ENCODE assay signal across 8 cellular contexts in genomic region chr5:16616536-16617271, GRCh38. TPM values are rescaled to one million over a fixed set of nuclear protein-coding genes. Genes with fewer than 3 reads are reported as not detected.
DNase-seq lines count a peak whose midpoint lies in the region; ATAC-seq, FAIRE-seq and TF ChIP-seq lines count a peak whose summit lies in the region.

RETREG1 (minus strand) TSS chr5:16616997; CDS start chr5:16616971, 26 bp downstream.

- peaks cover 24% of the 10 kb centered on the region for H3K27me3 Mint-ChIP-seq in WTC11 (ENCODE audit: low read depth)

- POLR2A ChIA-PET in WTC11 (lab: Charles Lee) = no interaction called here

- H3K36me3 ChIP-seq in bronchial epithelial cell (ENCODE audit: control insufficient read depth, insufficient read depth, low read length) = no peaks in the 10 kb centered on the region

- FAIRE-seq in bronchial epithelial cell (lab: Jason Lieb, UNC) = no peak

- H3K27me3 ChIP-seq in bronchial epithelial cell (ENCODE audit: control insufficient read depth, insufficient read depth, low read length) = peaks cover 10% of the 10 kb centered on the region

- H3K36me3 Mint-ChIP-seq in WTC11 = no peaks in the 10 kb centered on the region

- H3K27ac Mint-ChIP-seq in WTC11 = no peak within 1 kb of the TSS

- H3K9me3 Mint-ChIP-seq in WTC11 = no peaks in the 10 kb centered on the region

- H3K4me3 Mint-ChIP-seq in WTC11 = peak within 1 kb of the TSS; percentile 86

- DNase-seq in DMS53 (lab: John Stamatoyannopoulos, UW) (peak; percentile 82), KBM-7 (peak; percentile 25), WTC11 (ENCODE audit: low spot score) (peak; percentile 65), bronchial epithelial cell (ENCODE audit: low read depth) (peak; percentile 4), kidney tubule cell (ENCODE audit: low spot score) (peak; percentile 64)
- DNase-seq in stimulated activated CD4-positive, alpha-beta T cell treated with anti-CD3 and anti-CD28 coated beads, Interleukin-1b, Interleukin-23, amount 100 ng/mL, for 24 hours (ENCODE audit: low read depth in 4 of 4, low spot score in 1 of 4) = peak; percentile 42 to 74 (median 66)

- no peak for TF ChIP-seq CTCF in WTC11 (IDR thresholded peaks at IDR 0.05)
- no peak for TF ChIP-seq CTCF in bronchial epithelial cell (IDR thresholded peaks at IDR 0.05; ENCODE audit: insufficient read depth, low read length, severe bottlenecking)

- ATAC-seq in GM21515 (IDR thresholded peaks at IDR 0.05; ENCODE audit: unreplicated experiment) = peak; percentile 56
- ATAC-seq in WTC11 = peak; percentile 68
- ATAC-seq in HG02840 (IDR thresholded peaks at IDR 0.05; ENCODE audit: low FRiP score, unreplicated experiment) = no peak

- in situ Hi-C loops in KBM-7 (cut with MboI; ENCODE audit: low pct_unique_long_range_greater_than_20kb, low sequenced_read_pairs) = no loop called here

- peak within 1 kb of the TSS; percentile 46 for H3K4me3 ChIP-seq in bronchial epithelial cell (ENCODE audit: low read depth, low read length)

- CTCF ChIA-PET in WTC11 (lab: Charles Lee) = interaction anchor here (0.9 to 2.5 kb wide), 4 partner anchors 9 to 574 kb away, joined by 3 to 9 read pairs (median 4); no protein-coding TSS in a partner anchor

- peaks cover 16% of the 10 kb centered on the region for H3K4me1 Mint-ChIP-seq in WTC11

TF ChIP-seq in WTC11, 78 proteins besides CTCF, POLR2A, EP300 and RAD21:
- TF ChIP-seq, protein P1, sequence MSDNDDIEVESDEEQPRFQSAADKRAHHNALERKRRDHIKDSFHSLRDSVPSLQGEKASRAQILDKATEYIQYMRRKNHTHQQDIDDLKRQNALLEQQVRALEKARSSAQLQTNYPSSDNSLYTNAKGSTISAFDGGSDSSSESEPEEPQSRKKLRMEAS (CRISPR knock-in tag; IDR thresholded peaks at IDR 0.05) = peak; percentile 23; the same call in 1 of the 2 replicates
- TF ChIP-seq, protein P2, sequence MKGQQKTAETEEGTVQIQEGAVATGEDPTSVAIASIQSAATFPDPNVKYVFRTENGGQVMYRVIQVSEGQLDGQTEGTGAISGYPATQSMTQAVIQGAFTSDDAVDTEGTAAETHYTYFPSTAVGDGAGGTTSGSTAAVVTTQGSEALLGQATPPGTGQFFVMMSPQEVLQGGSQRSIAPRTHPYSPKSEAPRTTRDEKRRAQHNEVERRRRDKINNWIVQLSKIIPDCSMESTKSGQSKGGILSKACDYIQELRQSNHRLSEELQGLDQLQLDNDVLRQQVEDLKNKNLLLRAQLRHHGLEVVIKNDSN (CRISPR knock-in tag; IDR thresholded peaks at IDR 0.05) = peak; percentile 39; the same call in 1 of the 2 replicates
- TF ChIP-seq PRRX2 (CRISPR knock-in tag; IDR thresholded peaks at IDR 0.05) = no peak
- TF ChIP-seq ZNF121 (CRISPR knock-in tag; IDR thresholded peaks at IDR 0.05) = no peak
- TF ChIP-seq, protein P3, sequence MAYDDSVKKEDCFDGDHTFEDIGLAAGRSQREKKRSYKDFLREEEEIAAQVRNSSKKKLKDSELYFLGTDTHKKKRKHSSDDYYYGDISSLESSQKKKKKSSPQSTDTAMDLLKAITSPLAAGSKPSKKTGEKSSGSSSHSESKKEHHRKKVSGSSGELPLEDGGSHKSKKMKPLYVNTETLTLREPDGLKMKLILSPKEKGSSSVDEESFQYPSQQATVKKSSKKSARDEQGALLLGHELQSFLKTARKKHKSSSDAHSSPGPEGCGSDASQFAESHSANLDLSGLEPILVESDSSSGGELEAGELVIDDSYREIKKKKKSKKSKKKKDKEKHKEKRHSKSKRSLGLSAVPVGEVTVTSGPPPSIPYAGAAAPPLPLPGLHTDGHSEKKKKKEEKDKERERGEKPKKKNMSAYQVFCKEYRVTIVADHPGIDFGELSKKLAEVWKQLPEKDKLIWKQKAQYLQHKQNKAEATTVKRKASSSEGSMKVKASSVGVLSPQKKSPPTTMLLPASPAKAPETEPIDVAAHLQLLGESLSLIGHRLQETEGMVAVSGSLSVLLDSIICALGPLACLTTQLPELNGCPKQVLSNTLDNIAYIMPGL (CRISPR knock-in tag; IDR thresholded peaks at IDR 0.05) = 0 out of 2 replicates have a peak, but pooled peaks have one; percentile 38
- peak; percentile 69; the same call in 1 of the 2 replicates for TF ChIP-seq KAT7 (CRISPR knock-in tag; IDR thresholded peaks at IDR 0.05; ENCODE audit: borderline replicate concordance)
- TF ChIP-seq ZNF423 (CRISPR knock-in tag; IDR thresholded peaks at IDR 0.05) = peak; percentile 79
- no peak for TF ChIP-seq IRF2 (CRISPR knock-in tag; IDR thresholded peaks at IDR 0.05; ENCODE audit: borderline replicate concordance, low read depth)
- peak; percentile 31; the same call in 1 of the 2 replicates for TF ChIP-seq USF2 (CRISPR knock-in tag; IDR thresholded peaks at IDR 0.05)
- TF ChIP-seq MXD4 (CRISPR knock-in tag; IDR thresholded peaks at IDR 0.05; ENCODE audit: borderline replicate concordance) = no peak
TF ChIP-seq in WTC11: peak in this region for 6.

RNA-seq across cellular contexts. Expression of gene RETREG1, which starts in this region (rescaled TPM):
- total RNA-seq in WTC11 (2021) = 1.8 to 2.2 TPM (median 2.0 TPM) in 3 replicates
- 0.53 and 1.2 TPM in 2 replicates for total RNA-seq in bronchial epithelial cell

Comparison
In these comparisons a context has a peak if more than half of its experiments do, and no peak if none do; other contexts are left out.
1. DNase-seq: peak in every context shown above with its lines; median percentile 82 in DMS53; 66 in stimulated activated CD4-positive, alpha-beta T cell treated with anti-CD3 and anti-CD28 coated beads, Interleukin-1b, Interleukin-23, amount 100 ng/mL, for 24 hours; 65 in WTC11; 64 in kidney tubule cell; 25 in KBM-7; 4 in bronchial epithelial cell.